2 cellular contexts compared by ENCODE assay signal in the genomic region with DNA sequence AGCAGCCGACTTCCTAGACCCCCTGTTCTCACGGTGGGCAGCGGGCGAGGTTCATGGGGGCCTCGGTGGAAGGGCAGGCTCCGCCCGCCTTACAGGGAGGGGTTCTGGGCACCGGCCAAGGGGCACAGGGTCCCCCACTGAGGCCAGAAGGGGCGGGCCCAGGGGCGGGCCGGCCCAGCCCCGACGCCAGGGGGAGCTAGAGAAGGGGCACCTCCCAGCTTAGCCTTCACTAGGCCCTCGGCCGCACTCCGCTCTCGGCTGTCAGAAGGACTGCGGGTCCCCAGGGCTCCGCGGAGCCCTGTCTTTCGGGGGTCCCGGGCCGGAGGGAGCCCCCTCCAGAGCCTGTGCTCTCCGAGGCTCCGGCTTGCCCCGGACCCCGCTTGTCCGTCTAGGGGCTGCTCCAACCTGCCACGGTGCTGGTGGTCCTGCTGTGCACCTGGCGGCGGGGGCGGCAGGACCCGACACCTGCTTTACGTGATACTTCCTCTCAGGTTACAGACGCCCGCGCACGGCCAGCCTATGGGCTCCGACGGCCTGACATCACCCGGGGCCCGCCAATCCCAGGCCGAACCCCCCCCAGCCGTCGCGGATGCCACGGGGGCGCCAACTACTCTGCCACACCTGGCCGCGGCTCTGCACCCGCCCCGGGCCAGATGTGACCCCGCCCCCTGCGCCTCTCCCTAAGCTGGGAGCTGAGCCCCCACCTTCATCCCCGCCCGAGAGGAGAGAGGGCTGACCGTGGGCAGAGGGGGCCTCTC. TPM values are rescaled to one million over a fixed set of nuclear protein-coding genes. Genes with fewer than 3 reads are reported as not detected.
"Had no signal": no experiment of that assay in that cellular context is flagged by ENCODE, and none has a peak within 500 bp of the region (broad histone marks: within the 10 kb centered on the region; RNA-seq: fewer than 3 reads in every experiment).

No MANE protein-coding gene starts in this region.

RNA-seq across cellular contexts. Expression of gene RNU1-3, which starts 33.6 kb away (rescaled TPM):
- polyA plus RNA-seq: aorta, SK-N-SH had no signal

RNA-seq across cellular contexts. Expression of gene RNU1-4, which starts 40.0 kb away (rescaled TPM):
- polyA plus RNA-seq: aorta, SK-N-SH had no signal
